1 cellular context compared by ENCODE assay signal in genomic region chr11:4465411-4465810, GRCh38.
TF ChIP-seq lines count a peak whose summit lies in the region.

No MANE protein-coding gene starts in this region.

TF ChIP-seq in GM23338, 12 proteins besides CTCF, POLR2A, EP300 and RAD21 (continued from another document):
- no peak for TF ChIP-seq ZNF462 (CRISPR knock-in tag; IDR thresholded peaks at IDR 0.05)
- TF ChIP-seq ZNF114 (CRISPR knock-in tag; IDR thresholded peaks at IDR 0.05): no peak
- TF ChIP-seq EZH2phosphoT487 (IDR thresholded peaks at IDR 0.05; ENCODE audit: unreplicated experiment): no peak
- TF ChIP-seq, protein P1, sequence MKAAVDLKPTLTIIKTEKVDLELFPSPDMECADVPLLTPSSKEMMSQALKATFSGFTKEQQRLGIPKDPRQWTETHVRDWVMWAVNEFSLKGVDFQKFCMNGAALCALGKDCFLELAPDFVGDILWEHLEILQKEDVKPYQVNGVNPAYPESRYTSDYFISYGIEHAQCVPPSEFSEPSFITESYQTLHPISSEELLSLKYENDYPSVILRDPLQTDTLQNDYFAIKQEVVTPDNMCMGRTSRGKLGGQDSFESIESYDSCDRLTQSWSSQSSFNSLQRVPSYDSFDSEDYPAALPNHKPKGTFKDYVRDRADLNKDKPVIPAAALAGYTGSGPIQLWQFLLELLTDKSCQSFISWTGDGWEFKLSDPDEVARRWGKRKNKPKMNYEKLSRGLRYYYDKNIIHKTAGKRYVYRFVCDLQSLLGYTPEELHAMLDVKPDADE (IDR thresholded peaks at IDR 0.05): no peak
- TF ChIP-seq STAT1 (IDR thresholded peaks at IDR 0.05; ENCODE audit: unreplicated experiment): no peak
- no peak for TF ChIP-seq POLR2AphosphoS5 (IDR thresholded peaks at IDR 0.05; ENCODE audit: low read depth)
